Comparison of ENCODE assay signal across 22 cellular contexts in genomic region chr17:41503202-41503601, GRCh38. TPM values are rescaled to one million over a fixed set of nuclear protein-coding genes. Genes with fewer than 3 reads are reported as not detected.
"Had no signal": no experiment of that assay in that cellular context is flagged by ENCODE, and none has a peak within 500 bp of the region (broad histone marks: within the 10 kb centered on the region; RNA-seq: fewer than 3 reads in every experiment).

No MANE protein-coding gene starts in this region.

- H3K4me1 ChIP-seq: Peyer's patch, SJCRH30 had no signal

- H3K9me3 ChIP-seq: MG63, Peyer's patch, SJCRH30 had no signal

- H3K4me3 ChIP-seq: MG63, Peyer's patch, SJCRH30 had no signal

- DNase-seq: Karpas-422, KG1, MG63, NCI-H1092 treated with DMSO at 0.1 percent for 48 hours, NCI-H1436, NCI-H187, NCI-H2029, NCI-H2081 treated with DMSO at 0.1 percent for 48 hours, NCI-H2171, NCI-H226, NCI-H446, NCI-H510A, NCI-H524 treated with DMSO at 0.1 percent for 48 hours, NCI-H69, NCI-H774, Peyer's patch, SHP77 treated with DMSO at 0.1 percent for 48 hours, SJCRH30 had no signal

- H3K36me3 ChIP-seq: MG63, Peyer's patch, SJCRH30 had no signal

- H3K27ac ChIP-seq: HL-60, Peyer's patch, SJCRH30 had no signal

- ATAC-seq: Right ventricle myocardium inferior, SK-N-SH treated with all-trans-retinoic acid at 6 μM for 48 hours had no signal

- H3K27me3 ChIP-seq: MG63, Peyer's patch, SJCRH30 had no signal

RNA-seq across cellular contexts. Expression of gene KRT13, which starts 2.2 kb away (rescaled TPM):
- total RNA-seq: Right ventricle myocardium inferior had no signal

RNA-seq across cellular contexts. Expression of gene KRT36, which starts 13.5 kb away (rescaled TPM):
- total RNA-seq: Peyer's patch, Right ventricle myocardium inferior, RPMI7951, SJCRH30 had no signal

RNA-seq across cellular contexts. Expression of gene KRT15, which starts 15.5 kb away (rescaled TPM):
- total RNA-seq: Right ventricle myocardium inferior had no signal

RNA-seq across cellular contexts. Expression of gene KRT35, which starts 22.3 kb away (rescaled TPM):
- total RNA-seq: Peyer's patch, Right ventricle myocardium inferior, RPMI7951, SJCRH30 had no signal

RNA-seq across cellular contexts. Expression of gene KRT19, which starts 24.9 kb away (rescaled TPM):
- total RNA-seq: SJCRH30 had no signal
